21 cellular contexts compared by ENCODE assay signal in the genomic region with DNA sequence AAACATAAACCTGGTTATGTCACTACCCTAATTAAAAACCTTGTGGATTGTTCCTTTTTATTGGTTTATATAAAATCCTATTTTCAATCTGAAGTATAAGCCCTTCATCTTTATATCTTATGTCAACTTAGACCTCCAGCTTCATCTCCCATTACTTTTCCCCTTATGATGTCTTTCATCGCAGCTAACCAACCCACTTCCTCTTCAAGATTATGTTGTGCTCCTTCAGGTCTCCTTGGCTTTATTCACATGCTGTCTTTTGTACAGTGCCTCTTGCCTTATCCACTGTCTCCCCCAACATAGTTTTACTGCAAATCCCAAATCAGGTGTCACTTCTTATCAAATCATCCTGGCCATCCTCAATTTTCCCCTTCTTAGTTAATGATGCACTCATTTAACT. TPM values are rescaled to one million over a fixed set of nuclear protein-coding genes. Genes with fewer than 3 reads are reported as not detected.
DNase-seq lines count a peak whose midpoint lies in the region; ATAC-seq and TF ChIP-seq lines count a peak whose summit lies in the region.
"Had no signal": no experiment of that assay in that cellular context is flagged by ENCODE, and none has a peak within 500 bp of the region (broad histone marks: within the 10 kb centered on the region; RNA-seq: fewer than 3 reads in every experiment).

No MANE protein-coding gene starts in this region.

- CTCF ChIA-PET in CD8-positive, alpha-beta memory T cell (lab: Charles Lee): no interaction called here
- CTCF ChIA-PET in activated B cell treated with CpG ODN at 0.5 μM for 24 hours (lab: Charles Lee): no interaction called here

- no peaks in the 10 kb centered on the region for H3K4me1 ChIP-seq in CD4-positive, CD25-positive, alpha-beta regulatory T cell (ENCODE audit: control insufficient read depth, insufficient read depth, low read length, poor library complexity, severe bottlenecking)
- H3K4me1 ChIP-seq in CD8-positive, alpha-beta memory T cell (ENCODE audit: insufficient read depth, low read length): peaks cover 8% of the 10 kb centered on the region

- H3K27ac ChIP-seq in CD4-positive, CD25-positive, alpha-beta regulatory T cell (ENCODE audit: insufficient read depth, low read length, poor library complexity, severe bottlenecking): no peak overlapping the region
- H3K27ac ChIP-seq in CD8-positive, alpha-beta memory T cell (ENCODE audit: low read depth, low read length): no peak overlapping the region
- H3K27ac ChIP-seq: PC-9, RWPE1 had no signal

- H3K9me3 Mint-ChIP-seq in CD4-positive, CD25-positive, alpha-beta regulatory T cell: no peaks in the 10 kb centered on the region
- no peaks in the 10 kb centered on the region for H3K9me3 Mint-ChIP-seq in CD8-positive, alpha-beta memory T cell
- no peaks in the 10 kb centered on the region for H3K9me3 Mint-ChIP-seq in activated B cell treated with CpG ODN at 0.5 μM for 24 hours
- H3K9me3 Mint-ChIP-seq: HFFc6; T-helper 1 cell treated with Interleukin-12 subunit alpha and Interleukin-12 subunit beta and Interleukin-4 antibody, amounts not matched to agents 30 μg/mL and 1 μg/mL, for 36 hours had no signal

- no peaks in the 10 kb centered on the region for H3K27me3 ChIP-seq in CD4-positive, CD25-positive, alpha-beta regulatory T cell (ENCODE audit: control insufficient read depth, insufficient read depth, low read length)
- H3K27me3 ChIP-seq in CD8-positive, alpha-beta memory T cell (ENCODE audit: insufficient read depth, low read length, poor library complexity, severe bottlenecking): no peaks in the 10 kb centered on the region

- no peak for TF ChIP-seq CTCF in activated B cell treated with CpG ODN at 0.5 μM for 24 hours (IDR thresholded peaks at IDR 0.05)
- TF ChIP-seq CTCF in omental fat pad (IDR thresholded peaks at IDR 0.05): no peak

- DNase-seq in CD4-positive, CD25-positive, alpha-beta regulatory T cell: no peak
- DNase-seq in CD8-positive, alpha-beta memory T cell: no peak
- DNase-seq in Kasumi-1 (lab: John Stamatoyannopoulos, UW) (peak; percentile 60 to 69), activated B cell treated with CpG ODN at 0.5 μM for 24 hours (no peak), omental fat pad (ENCODE audit: low spot score) (no peak)
- no peak for DNase-seq in activated effector memory CD4-positive, alpha-beta T cell treated with anti-CD3 and anti-CD28 coated beads, Interleukin-2, amount 50 U/mL, for 16 hours
- DNase-seq: C1 segment of cervical spinal cord, Caco-2, GF-D8, H7, HFFc6, MM.1S, NCI-H1694 treated with DMSO at 0.1 percent for 48 hours, NCI-H510A, NCI-H748 treated with DMSO at 0.1 percent for 48 hours, PC-9, SIG-M5 had no signal

- H3K36me3 Mint-ChIP-seq in CD4-positive, CD25-positive, alpha-beta regulatory T cell: no peaks in the 10 kb centered on the region
- peaks cover 0 to 1% (median 0%) of the 10 kb centered on the region in 3 donors for H3K36me3 Mint-ChIP-seq in CD8-positive, alpha-beta memory T cell
- no peaks in the 10 kb centered on the region for H3K36me3 Mint-ChIP-seq in activated B cell treated with CpG ODN at 0.5 μM for 24 hours (ENCODE audit: low read depth)

- H3K4me3 Mint-ChIP-seq in CD4-positive, CD25-positive, alpha-beta regulatory T cell: no peak overlapping the region
- no peak overlapping the region for H3K4me3 Mint-ChIP-seq in CD8-positive, alpha-beta memory T cell
- H3K4me3 Mint-ChIP-seq in activated B cell treated with CpG ODN at 0.5 μM for 24 hours: no peak overlapping the region
- H3K4me3 Mint-ChIP-seq: HFFc6; T-helper 1 cell treated with Interleukin-12 subunit alpha and Interleukin-12 subunit beta and Interleukin-4 antibody, amounts not matched to agents 30 μg/mL and 1 μg/mL, for 36 hours had no signal

- no peaks in the 10 kb centered on the region for H3K36me3 ChIP-seq in CD4-positive, CD25-positive, alpha-beta regulatory T cell (ENCODE audit: control insufficient read depth, insufficient read depth, low read length)
- H3K36me3 ChIP-seq in CD8-positive, alpha-beta memory T cell (ENCODE audit: insufficient read depth, low read length): no peaks in the 10 kb centered on the region

- H3K9me3 ChIP-seq in CD4-positive, CD25-positive, alpha-beta regulatory T cell (ENCODE audit: control insufficient read depth in 2 of 2, low read length in 2 of 2): no peaks in the 10 kb centered on the region
- H3K9me3 ChIP-seq in CD8-positive, alpha-beta memory T cell (ENCODE audit: low read length): no peaks in the 10 kb centered on the region
- H3K9me3 ChIP-seq: Caco-2 had no signal

- H3K27ac Mint-ChIP-seq in CD4-positive, CD25-positive, alpha-beta regulatory T cell: peak overlapping the region in 2 of 3 donors; percentile 10 to 13
- H3K27ac Mint-ChIP-seq in CD8-positive, alpha-beta memory T cell: peak overlapping the region in 6 of 8 donors; percentile 4 to 36 (median 10)
- H3K27ac Mint-ChIP-seq in activated B cell treated with CpG ODN at 0.5 μM for 24 hours: peak overlapping the region; percentile 0
- H3K27ac Mint-ChIP-seq: HFFc6; T-helper 1 cell treated with Interleukin-12 subunit alpha and Interleukin-12 subunit beta and Interleukin-4 antibody, amounts not matched to agents 30 μg/mL and 1 μg/mL, for 36 hours had no signal

- H3K4me1 Mint-ChIP-seq in CD4-positive, CD25-positive, alpha-beta regulatory T cell: peaks cover 22 to 30% (median 29%) of the 10 kb centered on the region in 4 donors
- peaks cover 34 to 59% (median 55%) of the 10 kb centered on the region in 3 donors for H3K4me1 Mint-ChIP-seq in CD8-positive, alpha-beta memory T cell
- H3K4me1 Mint-ChIP-seq in activated B cell treated with CpG ODN at 0.5 μM for 24 hours: peaks cover 61% of the 10 kb centered on the region

- no peak overlapping the region for H3K4me3 ChIP-seq in CD4-positive, CD25-positive, alpha-beta regulatory T cell (ENCODE audit: low read depth, low read length)
- H3K4me3 ChIP-seq in CD8-positive, alpha-beta memory T cell (ENCODE audit: low read length): no peak overlapping the region
- H3K4me3 ChIP-seq: PC-9 had no signal

- H3K27me3 Mint-ChIP-seq in CD4-positive, CD25-positive, alpha-beta regulatory T cell: no peaks in the 10 kb centered on the region
- H3K27me3 Mint-ChIP-seq in CD8-positive, alpha-beta memory T cell: no peaks in the 10 kb centered on the region
- no peaks in the 10 kb centered on the region for H3K27me3 Mint-ChIP-seq in activated B cell treated with CpG ODN at 0.5 μM for 24 hours

- no peak for ATAC-seq in CD4-positive, CD25-positive, alpha-beta regulatory T cell (ENCODE audit: low read depth in 2 of 2)
- ATAC-seq in activated B cell treated with CpG ODN at 0.5 μM for 24 hours (ENCODE audit: low read depth) (no peak), GM18520 (IDR thresholded peaks at IDR 0.05; ENCODE audit: unreplicated experiment) (no peak), omental fat pad (ENCODE audit: low FRiP score) (no peak)
- ATAC-seq: SK-N-SH treated with all-trans-retinoic acid at 6 μM for 48 hours had no signal

- intact Hi-C loops in activated B cell treated with CpG ODN at 0.5 μM for 24 hours (cut with micrococcal nuclease): no loop called here

- POLR2A ChIA-PET in CD8-positive, alpha-beta memory T cell (lab: Charles Lee): no interaction called here
- POLR2A ChIA-PET in activated B cell treated with CpG ODN at 0.5 μM for 24 hours (lab: Charles Lee): interaction anchor here (1.2 kb wide), 1 partner anchor 26 kb away, joined by 4 read pairs; the partner anchor contains the start of genes MBD5 and ORC4

RNA-seq across cellular contexts. Expression of gene MBD5, which starts 25.9 kb away (rescaled TPM):
- total RNA-seq in CD4-positive, CD25-positive, alpha-beta regulatory T cell: 62.6 TPM
- 10 to 100 TPM; 11.7 to 14.9 (median 13.0) TPM for polyA plus RNA-seq in CD4-positive, CD25-positive, alpha-beta regulatory T cell
- total RNA-seq in CD8-positive, alpha-beta memory T cell: 10 to 100 TPM; 15.2 to 18.3 TPM
- 16.9 TPM for polyA plus RNA-seq in CD8-positive, alpha-beta memory T cell
- total RNA-seq in activated B cell treated with CpG ODN at 0.5 μM for 24 hours (48.5 and 55.7 TPM in 2 replicates), omental fat pad (10 to 100 TPM; 15.4 to 43.0 (median 18.4) TPM)

RNA-seq across cellular contexts. Expression of gene ORC4, which starts 26.3 kb away (rescaled TPM):
- 33.2 TPM for total RNA-seq in CD4-positive, CD25-positive, alpha-beta regulatory T cell
- 10 to 100 TPM; 44.4 to 49.7 (median 47.6) TPM for polyA plus RNA-seq in CD4-positive, CD25-positive, alpha-beta regulatory T cell
- 10 to 100 TPM; 34.8 to 35.4 TPM for total RNA-seq in CD8-positive, alpha-beta memory T cell
- polyA plus RNA-seq in CD8-positive, alpha-beta memory T cell: 39.3 TPM
- total RNA-seq in activated B cell treated with CpG ODN at 0.5 μM for 24 hours (28.2 and 30.7 TPM in 2 replicates), omental fat pad (10 to 100 TPM; 30.1 to 54.5 (median 37.3) TPM)

Comparison
In these comparisons a context has a peak if more than half of its experiments do, and no peak if none do; other contexts are left out.
1. DNase-seq: peak in Kasumi-1 (2 of 2); none in CD4-positive, CD25-positive, alpha-beta regulatory T cell (0 of 3), CD8-positive, alpha-beta memory T cell (0 of 5), activated B cell treated with CpG ODN at 0.5 μM for 24 hours (single experiment), activated effector memory CD4-positive, alpha-beta T cell treated with anti-CD3 and anti-CD28 coated beads, Interleukin-2, amount 50 U/mL, for 16 hours (single experiment) and omental fat pad (single experiment).
2. Peak in every context shown above with its lines, with median percentiles within 50 percentile points of each other: H3K27ac Mint-ChIP-seq.